In the genomic region with DNA sequence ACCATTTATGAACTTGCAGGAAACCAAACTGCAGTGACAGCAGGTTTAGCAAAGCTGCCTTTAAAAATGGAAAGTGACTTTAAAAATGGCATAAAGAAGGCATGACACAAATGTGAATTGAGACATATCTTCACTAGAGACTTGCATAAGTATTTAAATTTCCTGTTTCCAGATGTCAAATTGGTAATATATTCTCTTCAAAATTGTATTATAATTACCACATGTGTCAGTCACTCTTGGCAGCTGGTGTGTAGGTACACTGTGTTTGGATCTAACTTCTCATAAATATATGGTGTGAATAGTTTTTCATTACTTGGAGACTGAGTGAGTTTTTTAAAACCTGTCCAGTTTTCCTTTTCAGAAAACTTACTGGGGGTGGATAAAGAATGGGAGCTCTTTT, we compare ENCODE assay signal across 8 cellular contexts.
"Had no signal": no experiment of that assay in that cellular context is flagged by ENCODE, and none has a peak within 500 bp of the region (broad histone marks: within the 10 kb centered on the region; RNA-seq: fewer than 3 reads in every experiment).

No MANE protein-coding gene starts in this region.

- H3K36me3 ChIP-seq: HAP-1 had no signal

- H3K27me3 Mint-ChIP-seq: IgD-negative memory B cell had no signal

- H3K9ac ChIP-seq: GM23248 had no signal

- H3K27ac ChIP-seq: GM23248, HL-60 had no signal

- H3K4me3 Mint-ChIP-seq: HFFc6, IgD-negative memory B cell had no signal

- H3K27ac Mint-ChIP-seq: HFFc6, IgD-negative memory B cell had no signal

- H3K4me1 ChIP-seq: HAP-1 had no signal

- DNase-seq: GM23248, GOT3, H7, HFFc6, KBM-7 had no signal

- H3K4me1 Mint-ChIP-seq: IgD-negative memory B cell had no signal

- H3K9me3 ChIP-seq: HAP-1 had no signal

- H2AFZ ChIP-seq: GM23248 had no signal

- H3K4me3 ChIP-seq: GM23248, HAP-1 had no signal
